In the genomic region with DNA sequence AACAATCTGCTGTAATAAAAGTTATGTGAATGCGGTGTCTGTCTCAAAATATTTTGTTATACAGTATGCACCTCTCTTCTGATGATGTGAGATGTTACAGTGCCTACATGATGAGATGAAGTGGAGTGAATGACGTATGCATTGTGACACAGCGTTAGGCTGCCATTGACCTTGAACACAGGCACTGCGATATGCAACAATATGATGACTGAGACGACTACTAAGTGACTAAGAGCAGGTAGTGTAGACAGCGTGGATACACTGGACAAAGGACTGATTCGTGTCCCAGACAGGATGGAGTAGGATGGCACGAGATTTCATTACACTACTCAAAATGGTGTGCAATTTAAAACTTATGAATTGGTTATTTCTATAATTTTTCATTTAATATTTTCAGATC, we compare ENCODE assay signal across 18 cellular contexts. TPM values are rescaled to one million over a fixed set of nuclear protein-coding genes. Genes with fewer than 3 reads are reported as not detected.
DNase-seq lines count a peak whose midpoint lies in the region; ATAC-seq and TF ChIP-seq lines count a peak whose summit lies in the region.
"Had no signal": no experiment of that assay in that cellular context is flagged by ENCODE, and none has a peak within 500 bp of the region (broad histone marks: within the 10 kb centered on the region; RNA-seq: fewer than 3 reads in every experiment).

No MANE protein-coding gene starts in this region.

- H3K4me1 ChIP-seq in IMR-90 (ENCODE audit: control insufficient read depth, insufficient read depth, low read length) = peaks cover 36% of the 10 kb centered on the region
- H3K4me1 ChIP-seq in esophagus muscularis mucosa = peaks cover 31 to 79% (median 61%) of the 10 kb centered on the region in 4 donors
- peaks cover 0 to 20% (median 5%) of the 10 kb centered on the region in 4 donors for H3K4me1 ChIP-seq in sigmoid colon
- H3K4me1 ChIP-seq: foreskin keratinocyte, suprapubic skin had no signal

- H2BK5ac ChIP-seq in IMR-90 (ENCODE audit: low read depth, low read length, poor library complexity, severe bottlenecking) = peak overlapping the region; percentile 100

- H3K56ac ChIP-seq in IMR-90 (ENCODE audit: extremely low read depth, insufficient read depth, low read length) = peak overlapping the region; percentile 61

- H3K9me3 ChIP-seq in IMR-90 (ENCODE audit: control insufficient read depth, insufficient read depth, low read length) (no peaks in the 10 kb centered on the region), esophagus muscularis mucosa (no peaks in the 10 kb centered on the region), sigmoid colon (no peaks in the 10 kb centered on the region)
- H3K9me3 ChIP-seq: body of pancreas, MG63, pancreas, suprapubic skin had no signal

- H4K5ac ChIP-seq in IMR-90 (ENCODE audit: low read depth, low read length) = peak overlapping the region; percentile 76

- peak overlapping the region; percentile 57 to 95; a peak in 3 of 4 replicates for H4K8ac ChIP-seq in IMR-90 (ENCODE audit: low read depth in 2 of 2, low read length in 2 of 2)

- H2AFZ ChIP-seq in IMR-90 (replicated peaks; ENCODE audit: low read length, poor library complexity) = peak overlapping the region; percentile 51

- CTCF ChIA-PET in IMR-90 (lab: Yijun Ruan, JAX) = no interaction called here

- no TSS peak for BruUV-seq in IMR-90 (replicated peaks; lab: Mats Ljungman, UMichigan)

- no peak for TF ChIP-seq RAD21 in IMR-90 (IDR thresholded peaks at IDR 0.05; ENCODE audit: low read length)

- peak overlapping the region; percentile 89 for H3K18ac ChIP-seq in IMR-90 (ENCODE audit: low read depth, low read length)

- peaks cover 14 to 66% of the 10 kb centered on the region in 2 experiments; a peak in 3 of 4 replicates for H3K79me1 ChIP-seq in IMR-90 (ENCODE audit: low read depth in 1 of 2, low read length in 2 of 2)

- TF ChIP-seq CTCF in IMR-90 (conservative IDR thresholded peaks at IDR 0.05; ENCODE audit: low read depth, low read length) (no peak), esophagus muscularis mucosa (IDR thresholded peaks at IDR 0.05) (no peak), sigmoid colon (IDR thresholded peaks at IDR 0.05) (no peak)

- peak overlapping the region; percentile 97 for H2BK20ac ChIP-seq in IMR-90 (ENCODE audit: low read depth, low read length)

- H2BK120ac ChIP-seq in IMR-90 (ENCODE audit: low read depth, low read length) = peak overlapping the region; percentile 96

- in situ Hi-C loops in IMR-90 (cut with MboI; ENCODE audit: low sequenced_read_pairs) = loop anchor here (25.0 kb wide), 1 partner anchor 395 kb away; no protein-coding TSS in a partner anchor

- peak overlapping the region; percentile 93 for H2BK15ac ChIP-seq in IMR-90 (ENCODE audit: low read depth, low read length)

- H3K4me2 ChIP-seq in IMR-90 (ENCODE audit: low read depth, low read length) = peak overlapping the region; percentile 69

- H3K9ac ChIP-seq in IMR-90 (ENCODE audit: low read depth, low read length) = 0 out of 2 replicates have a peak overlapping the region, but pooled peaks have one; percentile 20

- H3K9me1 ChIP-seq in IMR-90 (ENCODE audit: insufficient read depth, low read length) = peaks cover 26% of the 10 kb centered on the region

- H3K4ac ChIP-seq in IMR-90 (ENCODE audit: low read depth, low read length) = peak overlapping the region; percentile 99

- peak overlapping the region; percentile 72 for H4K91ac ChIP-seq in IMR-90 (ENCODE audit: insufficient read depth, low read depth, low read length)

- H3K4me3 ChIP-seq in IMR-90 (ENCODE audit: insufficient read depth, low read depth, low read length) (no peak overlapping the region), esophagus muscularis mucosa (no peak overlapping the region), sigmoid colon (no peak overlapping the region)
- H3K4me3 ChIP-seq: body of pancreas, MG63, pancreas, SK-N-MC, suprapubic skin had no signal

- ATAC-seq in IMR-90 (ENCODE audit: low read depth) = peak; percentile 1; the same call in 1 of the 2 replicates
- ATAC-seq in HG03521 (IDR thresholded peaks at IDR 0.05; ENCODE audit: unreplicated experiment) = no peak
- ATAC-seq: foreskin keratinocyte had no signal

- H3K36me3 ChIP-seq in IMR-90 (ENCODE audit: control insufficient read depth, insufficient read depth, low read length) (peaks cover 24% of the 10 kb centered on the region), esophagus muscularis mucosa (no peaks in the 10 kb centered on the region), sigmoid colon (no peaks in the 10 kb centered on the region)
- H3K36me3 ChIP-seq: MG63, pancreas, suprapubic skin had no signal

- POLR2A ChIA-PET in IMR-90 (lab: Charles Lee; ENCODE audit: unreplicated experiment) = interaction anchor here (1.2 kb wide), 1 partner anchor 22 kb away, joined by 3 read pairs; no protein-coding TSS in a partner anchor

- no peak for TF ChIP-seq EP300 in esophagus muscularis mucosa (IDR thresholded peaks at IDR 0.05)
- no peak for TF ChIP-seq EP300 in sigmoid colon (IDR thresholded peaks at IDR 0.05)

- TF ChIP-seq POLR2A in IMR-90 (IDR thresholded peaks at IDR 0.05; ENCODE audit: low read depth, low read length) (no peak; the same call in 1 of the 2 replicates), esophagus muscularis mucosa (IDR thresholded peaks at IDR 0.05; ENCODE audit: low read depth) (no peak), sigmoid colon (IDR thresholded peaks at IDR 0.05) (no peak)

- H3K23ac ChIP-seq in IMR-90 (ENCODE audit: low read depth, low read length) = peak overlapping the region; percentile 99

- intact Hi-C loops in IMR-90 (cut with micrococcal nuclease) (no loop called here), esophagus muscularis mucosa (cut with DNase I) (no loop called here), sigmoid colon (cut with DNase I) (no loop called here)

- H3K27me3 ChIP-seq in IMR-90 (ENCODE audit: control insufficient read depth, insufficient read depth, low read length) (no peaks in the 10 kb centered on the region), esophagus muscularis mucosa (no peaks in the 10 kb centered on the region), sigmoid colon (no peaks in the 10 kb centered on the region)
- H3K27me3 ChIP-seq: body of pancreas, foreskin keratinocyte, MG63, pancreas, suprapubic skin had no signal

- H4K20me1 ChIP-seq in IMR-90 (ENCODE audit: insufficient read depth, low read length) = peaks cover 24% of the 10 kb centered on the region; the same call in 1 of the 2 replicates

- H3K27ac ChIP-seq in IMR-90 (ENCODE audit: insufficient read depth, low read length) (peak overlapping the region; percentile 63), esophagus muscularis mucosa (replicated peaks in 1 of 4) (peak overlapping the region; percentile 8 to 82 (median 56)), sigmoid colon (peak overlapping the region in 3 of 4 donors; percentile 35 to 71 (median 46))
- H3K27ac ChIP-seq: C4-2B, foreskin keratinocyte, SK-N-MC, suprapubic skin had no signal

- DNase-seq in DMS53 treated with DMSO at 0.1 percent for 48 hours (lab: John Stamatoyannopoulos, UW; ENCODE audit: unreplicated experiment) (peak; percentile 88), IMR-90 (peak; percentile 63), esophagus muscularis mucosa (ENCODE audit: extremely low spot score) (no peak), sigmoid colon (no peak), NAMALWA (ENCODE audit: low spot score) (no peak)
- no peak for DNase-seq in stimulated activated CD4-positive, alpha-beta T cell treated with anti-CD3 and anti-CD28 coated beads, Interleukin-4, amount 100 ng/mL, for 4 hours
- DNase-seq: body of pancreas; effector memory CD4-positive, alpha-beta T cell; foreskin keratinocyte; MG63; NCI-H2171 treated with DMSO at 0.1 percent for 48 hours; pancreas; stimulated activated CD4-positive, alpha-beta T cell treated with anti-CD3 and anti-CD28 coated beads, Interleukin-15, amount 100 ng/mL, for 24 hours had no signal

- H2AK5ac ChIP-seq in IMR-90 (ENCODE audit: low read depth, low read length) = peak overlapping the region; percentile 99

- dilution Hi-C loops in IMR-90 (cut with HindIII; ENCODE audit: low sequenced_read_pairs, unreplicated experiment) = no loop called here

- H3K14ac ChIP-seq in IMR-90 (replicated peaks; ENCODE audit: low read depth, low read length) = peak overlapping the region; percentile 97

- 80% methylated on average over 4 of the region's 8 CpGs; no CpG with 5 or more reads in 1 of the 2 experiments for WGBS in IMR-90 (ENCODE audit: extremely low coverage in 2 of 2, insufficient read length in 1 of 2), 2 experiments
- WGBS in esophagus muscularis mucosa = 94% methylated on average over 8 of the region's 8 CpGs
- 71 to 91% methylated on average over 8 of the region's 8 CpGs for WGBS in sigmoid colon, 2 donors

- no peak overlapping the region for H2AK9ac ChIP-seq in IMR-90 (replicated peaks; ENCODE audit: low read depth, low read length, poor library complexity)

TF ChIP-seq in IMR-90, 13 proteins besides CTCF, POLR2A, EP300 and RAD21:
- TF ChIP-seq, protein P1, sequence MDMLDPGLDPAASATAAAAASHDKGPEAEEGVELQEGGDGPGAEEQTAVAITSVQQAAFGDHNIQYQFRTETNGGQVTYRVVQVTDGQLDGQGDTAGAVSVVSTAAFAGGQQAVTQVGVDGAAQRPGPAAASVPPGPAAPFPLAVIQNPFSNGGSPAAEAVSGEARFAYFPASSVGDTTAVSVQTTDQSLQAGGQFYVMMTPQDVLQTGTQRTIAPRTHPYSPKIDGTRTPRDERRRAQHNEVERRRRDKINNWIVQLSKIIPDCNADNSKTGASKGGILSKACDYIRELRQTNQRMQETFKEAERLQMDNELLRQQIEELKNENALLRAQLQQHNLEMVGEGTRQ (IDR thresholded peaks at IDR 0.05; ENCODE audit: low read depth, low read length) = no peak
- TF ChIP-seq CEBPB (IDR thresholded peaks at IDR 0.05; ENCODE audit: low read depth, low read length) (peak; percentile 58), FOS (IDR thresholded peaks at IDR 0.05; ENCODE audit: low read depth, low read length) (no peak), CHD1 (IDR thresholded peaks at IDR 0.05; ENCODE audit: low read depth, low read length) (0 out of 2 replicates have a peak, but pooled peaks have one; percentile 37)

RNA-seq across cellular contexts. Expression of a gene that starts 8.4 kb away (rescaled TPM):
- 27.1 and 43.6 TPM in 2 replicates for total RNA-seq in IMR-90 (2012; rRNA removed)
- 40.7 and 42.7 TPM in 2 replicates for polyA plus RNA-seq in IMR-90 (2012; rRNA removed)
- polyA plus RNA-seq in IMR-90 (2012; cell fraction: cytosol; rRNA removed) = 8.9 and 10.9 TPM in 2 replicates
- 69.0 and 361 TPM in 2 replicates for polyA plus RNA-seq in IMR-90 (2012; cell fraction: nucleus; rRNA removed; ENCODE audit: low replicate concordance)
- 10 to 100 TPM in 3 of 4 donors, 1 to 10 TPM in 1; 9.1 to 16.2 (median 11.8) TPM for total RNA-seq in esophagus muscularis mucosa
- 10 to 100 TPM in 2 of 4 donors, 1 to 10 TPM in 2; 5.3 to 14.1 (median 11.5) TPM for total RNA-seq in sigmoid colon
- 1 to 10 TPM in 1 of 3 donors, under 1 TPM in 1, not detected in 1; under 0.01 to 2.2 TPM for polyA plus RNA-seq in sigmoid colon
- total RNA-seq: G401 had no signal
- polyA plus RNA-seq: foreskin keratinocyte had no signal

Comparison
In these comparisons a context has a peak if more than half of its experiments do, and no peak if none do; other contexts are left out.
1. DNase-seq: peak in DMS53 treated with DMSO at 0.1 percent for 48 hours (single experiment) and IMR-90 (single experiment); none in esophagus muscularis mucosa (single experiment), sigmoid colon (single experiment), stimulated activated CD4-positive, alpha-beta T cell treated with anti-CD3 and anti-CD28 coated beads, Interleukin-4, amount 100 ng/mL, for 4 hours (0 of 2) and NAMALWA (single experiment).
2. Peak in every context shown above with its lines, with median percentiles within 50 percentile points of each other: H3K27ac ChIP-seq.